In the genomic region with DNA sequence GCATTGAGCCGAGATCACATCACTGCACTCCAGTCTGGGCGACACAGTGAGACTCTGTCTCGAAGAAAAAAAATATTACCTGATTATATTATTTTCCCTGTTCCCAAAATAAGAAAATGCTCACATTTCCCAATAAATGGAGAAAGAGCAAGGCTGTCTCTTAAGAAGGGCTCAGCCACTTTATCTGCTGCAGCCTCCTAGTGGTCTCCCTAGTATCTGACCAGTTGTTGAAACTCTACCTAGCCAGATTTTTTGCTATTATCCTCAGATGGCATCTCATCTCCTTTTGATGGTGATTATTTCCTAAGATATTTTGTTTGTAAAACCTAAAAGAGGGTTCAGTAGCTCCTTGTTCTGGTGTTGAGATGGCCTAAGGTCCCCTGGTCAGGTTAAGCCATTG, we compare ENCODE assay signal across 31 cellular contexts.
DNase-seq lines count a peak whose midpoint lies in the region; ATAC-seq, FAIRE-seq and TF ChIP-seq lines count a peak whose summit lies in the region.
"Had no signal": no experiment of that assay in that cellular context is flagged by ENCODE, and none has a peak within 500 bp of the region (broad histone marks: within the 10 kb centered on the region; RNA-seq: fewer than 3 reads in every experiment).

No MANE protein-coding gene starts in this region.

- H3K27me3 ChIP-seq in left ventricle myocardium inferior (ENCODE audit: low read depth): no peaks in the 10 kb centered on the region
- H3K27me3 ChIP-seq in heart right ventricle: no peaks in the 10 kb centered on the region
- peaks cover 0 to 21% of the 10 kb centered on the region in 2 experiments; a peak in 1 of 5 replicates for H3K27me3 ChIP-seq in HepG2 (ENCODE audit: control insufficient read depth in 1 of 2, insufficient read depth in 2 of 2, low read length in 2 of 2)
- H3K27me3 ChIP-seq: esophagus muscularis mucosa had no signal

- DNase-seq in left ventricle myocardium inferior (no peak), heart right ventricle (no peak), astrocyte of the cerebellum (ENCODE audit: low read depth) (no peak), fibroblast of the aortic adventitia (ENCODE audit: low read depth) (no peak), HepG2 (ENCODE audit: low spot score) (no peak)
- no peak for DNase-seq in activated CD4-positive, alpha-beta T cell treated with anti-CD3 and anti-CD28 coated beads, Interleukin-2, amount 10 ng/mL, durations not matched to agents 7 days and 5 days
- DNase-seq in activated naive CD4-positive, alpha-beta T cell treated with anti-CD3 and anti-CD28 coated beads, Interleukin-2, amount 50 U/mL, for 16 hours: no peak
- DNase-seq: 8988T; activated CD4-positive, alpha-beta T cell treated with anti-CD3 and anti-CD28 coated beads for 36 hours; activated CD8-positive, alpha-beta T cell treated with anti-CD3 and anti-CD28 coated beads, Interleukin-2, amount 10 ng/mL, durations not matched to agents 7 days and 5 days; activated naive CD8-positive, alpha-beta T cell treated with anti-CD3 and anti-CD28 coated beads for 36 hours; AML-193; aorta; CD4-positive, alpha-beta memory T cell; central memory CD4-positive, alpha-beta T cell; immature natural killer cell; Karpas-422; left colon; mammary epithelial cell; NCI-H1436; NCI-H345; NCI-H69; SHP77 treated with DMSO at 0.1 percent for 48 hours; trophoblast cell had no signal

- H3K9me3 Mint-ChIP-seq in activated CD4-positive, alpha-beta T cell treated with anti-CD3 and anti-CD28 coated beads, Interleukin-2, amount 10 ng/mL, durations not matched to agents 7 days and 5 days: no peaks in the 10 kb centered on the region
- H3K9me3 Mint-ChIP-seq: activated naive CD8-positive, alpha-beta T cell treated with anti-CD3 and anti-CD28 coated beads for 36 hours; dendritic cell treated with granulocyte-macrophage colony-stimulating factor and Interleukin-4, amounts not matched to agents 40 ng/mL and 50 ng/mL, for 4 days; immature natural killer cell; nephron; stimulated activated memory B cell treated with anti-CD40 and anti-IgM and Interleukin-4, amounts not matched to agents 10 μg/mL and 1 μg/mL and 100 μg/mL, for 72 hours had no signal

- no peaks in the 10 kb centered on the region for H3K79me2 ChIP-seq in HepG2 (ENCODE audit: insufficient read depth, low read length)

- no peak for TF ChIP-seq POLR2A in HepG2 (IDR thresholded peaks at IDR 0.05; ENCODE audit: insufficient read depth in 1 of 2, low read depth in 2 of 2, low read length in 2 of 2)

- CTCF ChIA-PET in activated CD4-positive, alpha-beta T cell treated with anti-CD3 and anti-CD28 coated beads, Interleukin-2, amount 10 ng/mL, durations not matched to agents 7 days and 5 days (lab: Charles Lee): no interaction called here
- CTCF ChIA-PET in HepG2 (lab: Yijun Ruan, JAX; ENCODE audit: low intra/inter-chr PET ratio, low total read pairs): no interaction called here

- no peak overlapping the region for H3K4me3 Mint-ChIP-seq in activated CD4-positive, alpha-beta T cell treated with anti-CD3 and anti-CD28 coated beads, Interleukin-2, amount 10 ng/mL, durations not matched to agents 7 days and 5 days
- H3K4me3 Mint-ChIP-seq: activated CD4-positive, alpha-beta T cell treated with anti-CD3 and anti-CD28 coated beads for 36 hours; activated CD8-positive, alpha-beta T cell treated with anti-CD3 and anti-CD28 coated beads, Interleukin-2, amount 10 ng/mL, durations not matched to agents 7 days and 5 days; activated naive CD8-positive, alpha-beta T cell treated with anti-CD3 and anti-CD28 coated beads for 36 hours; CD4-positive, alpha-beta memory T cell; dendritic cell treated with granulocyte-macrophage colony-stimulating factor and Interleukin-4, amounts not matched to agents 40 ng/mL and 50 ng/mL, for 4 days; immature natural killer cell; nephron; stimulated activated memory B cell treated with anti-CD40 and anti-IgM and Interleukin-4, amounts not matched to agents 10 μg/mL and 1 μg/mL and 100 μg/mL, for 72 hours had no signal

- WGBS in heart right ventricle, 2 donors: 90 to 94% methylated on average over 3 of the region's 3 CpGs
- WGBS in HepG2 (ENCODE audit: low lambda C conversion rate): 61% methylated on average over 3 of the region's 3 CpGs

- FAIRE-seq in HepG2 (lab: Jason Lieb, UNC): no peak
- FAIRE-seq: GM18507 had no signal

- no peak overlapping the region for H3K4me2 ChIP-seq in HepG2 (ENCODE audit: low read depth, low read length)

- no peak overlapping the region for H3K27ac Mint-ChIP-seq in activated CD4-positive, alpha-beta T cell treated with anti-CD3 and anti-CD28 coated beads, Interleukin-2, amount 10 ng/mL, durations not matched to agents 7 days and 5 days
- H3K27ac Mint-ChIP-seq: activated CD4-positive, alpha-beta T cell treated with anti-CD3 and anti-CD28 coated beads for 36 hours; activated CD8-positive, alpha-beta T cell treated with anti-CD3 and anti-CD28 coated beads, Interleukin-2, amount 10 ng/mL, durations not matched to agents 7 days and 5 days; activated naive CD8-positive, alpha-beta T cell treated with anti-CD3 and anti-CD28 coated beads for 36 hours; CD4-positive, alpha-beta memory T cell; dendritic cell treated with granulocyte-macrophage colony-stimulating factor and Interleukin-4, amounts not matched to agents 40 ng/mL and 50 ng/mL, for 4 days; immature natural killer cell; nephron; stimulated activated memory B cell treated with anti-CD40 and anti-IgM and Interleukin-4, amounts not matched to agents 10 μg/mL and 1 μg/mL and 100 μg/mL, for 72 hours had no signal

- peaks cover 8% of the 10 kb centered on the region for H3K27me3 Mint-ChIP-seq in activated CD4-positive, alpha-beta T cell treated with anti-CD3 and anti-CD28 coated beads, Interleukin-2, amount 10 ng/mL, durations not matched to agents 7 days and 5 days
- H3K27me3 Mint-ChIP-seq: dendritic cell treated with granulocyte-macrophage colony-stimulating factor and Interleukin-4, amounts not matched to agents 40 ng/mL and 50 ng/mL, for 4 days had no signal

- H4K20me1 ChIP-seq in HepG2 (ENCODE audit: insufficient read depth, low read length): no peaks in the 10 kb centered on the region

- no peak for TF ChIP-seq RAD21 in HepG2 (CRISPR knock-in tag; IDR thresholded peaks at IDR 0.05)

- H3K4me1 ChIP-seq in left ventricle myocardium inferior (peaks cover 61% of the 10 kb centered on the region), heart right ventricle (peaks cover 0 to 48% (median 18%) of the 10 kb centered on the region in 9 donors), HepG2 (ENCODE audit: insufficient read depth, low read length) (no peaks in the 10 kb centered on the region)

- H2AFZ ChIP-seq in HepG2 (ENCODE audit: low read length): no peak overlapping the region

- BruUV-seq in HepG2 (replicated peaks; lab: Mats Ljungman, UMichigan): no TSS peak

- in situ Hi-C loops in astrocyte of the cerebellum (cut with HindIII; ENCODE audit: low sequenced_read_pairs): no loop called here
- in situ Hi-C loops in HepG2 (cut with HindIII; ENCODE audit: extremely low pct_ligation_motif_present, low pct_unique_long_range_greater_than_20kb): no loop called here

- intact Hi-C loops in left ventricle myocardium inferior (cut with micrococcal nuclease) (no loop called here), heart right ventricle (cut with DNase I) (no loop called here), HepG2 (cut with micrococcal nuclease; ENCODE audit: unreplicated experiment) (no loop called here)

- no peaks in the 10 kb centered on the region for H3K4me1 Mint-ChIP-seq in activated CD4-positive, alpha-beta T cell treated with anti-CD3 and anti-CD28 coated beads, Interleukin-2, amount 10 ng/mL, durations not matched to agents 7 days and 5 days
- H3K4me1 Mint-ChIP-seq: activated CD4-positive, alpha-beta T cell treated with anti-CD3 and anti-CD28 coated beads for 36 hours; activated naive CD8-positive, alpha-beta T cell treated with anti-CD3 and anti-CD28 coated beads for 36 hours; CD4-positive, alpha-beta memory T cell; immature natural killer cell; nephron; stimulated activated memory B cell treated with anti-CD40 and anti-IgM and Interleukin-4, amounts not matched to agents 10 μg/mL and 1 μg/mL and 100 μg/mL, for 72 hours had no signal

- peak; percentile 8 for TF ChIP-seq CTCF in left ventricle myocardium inferior (IDR thresholded peaks at IDR 0.05; ENCODE audit: borderline replicate concordance)
- TF ChIP-seq CTCF in heart right ventricle (IDR thresholded peaks at IDR 0.05): no peak
- peak; percentile 36 for TF ChIP-seq CTCF in astrocyte of the cerebellum (IDR thresholded peaks at IDR 0.05; ENCODE audit: low read depth, low read length, missing control alignments)
- peak; percentile 21 for TF ChIP-seq CTCF in fibroblast of the aortic adventitia (IDR thresholded peaks at IDR 0.05; ENCODE audit: insufficient read depth, low read length)
- TF ChIP-seq CTCF in HepG2 (CRISPR knock-in tag; IDR thresholded peaks at IDR 0.05): no peak

- H3K9me3 ChIP-seq in left ventricle myocardium inferior (replicated peaks) (no peaks in the 10 kb centered on the region), heart right ventricle (no peaks in the 10 kb centered on the region), HepG2 (ENCODE audit: low read length) (no peaks in the 10 kb centered on the region)
- H3K9me3 ChIP-seq: esophagus muscularis mucosa had no signal

- no peaks in the 10 kb centered on the region for H3K36me3 Mint-ChIP-seq in activated CD4-positive, alpha-beta T cell treated with anti-CD3 and anti-CD28 coated beads, Interleukin-2, amount 10 ng/mL, durations not matched to agents 7 days and 5 days (ENCODE audit: low read depth)
- H3K36me3 Mint-ChIP-seq: activated naive CD8-positive, alpha-beta T cell treated with anti-CD3 and anti-CD28 coated beads for 36 hours; CD4-positive, alpha-beta memory T cell; immature natural killer cell; stimulated activated memory B cell treated with anti-CD40 and anti-IgM and Interleukin-4, amounts not matched to agents 10 μg/mL and 1 μg/mL and 100 μg/mL, for 72 hours had no signal

- ATAC-seq in heart right ventricle: no peak
- ATAC-seq in HepG2: no peak
- ATAC-seq in GM21390 (IDR thresholded peaks at IDR 0.05; ENCODE audit: unreplicated experiment): no peak
- ATAC-seq: activated CD4-positive, alpha-beta T cell treated with anti-CD3 and anti-CD28 coated beads for 36 hours; activated CD8-positive, alpha-beta T cell treated with anti-CD3 and anti-CD28 coated beads, Interleukin-2, amount 10 ng/mL, durations not matched to agents 7 days and 5 days; left colon; Panc1; stimulated activated memory B cell treated with anti-CD40 and anti-IgM and Interleukin-4, amounts not matched to agents 10 μg/mL and 1 μg/mL and 100 μg/mL, for 72 hours had no signal

- H3K4me3 ChIP-seq in left ventricle myocardium inferior (no peak overlapping the region), heart right ventricle (no peak overlapping the region), astrocyte of the cerebellum (ENCODE audit: low read depth, low read length) (no peak overlapping the region), fibroblast of the aortic adventitia (ENCODE audit: low read depth, low read length) (no peak overlapping the region), HepG2 (replicated peaks in 1 of 3; ENCODE audit: insufficient read depth in 1 of 3, low read depth in 2 of 3, low read length in 3 of 3) (no peak overlapping the region)
- H3K4me3 ChIP-seq: esophagus muscularis mucosa had no signal

- peaks cover 4% of the 10 kb centered on the region for H3K36me3 ChIP-seq in left ventricle myocardium inferior
- H3K36me3 ChIP-seq in heart right ventricle: peaks cover 0 to under 1% (median 0%) of the 10 kb centered on the region in 9 donors
- no peaks in the 10 kb centered on the region for H3K36me3 ChIP-seq in HepG2 (replicated peaks in 1 of 2; ENCODE audit: control insufficient read depth in 1 of 2, insufficient read depth in 2 of 2, low read length in 2 of 2)

- TF ChIP-seq EP300 in HepG2 (IDR thresholded peaks at IDR 0.05; ENCODE audit: low read depth in 2 of 2, low read length in 2 of 2) (no peak), HepG2 (CRISPR knock-in tag; IDR thresholded peaks at IDR 0.05; ENCODE audit: borderline replicate concordance) (no peak)

- H3K27ac ChIP-seq in left ventricle myocardium inferior (replicated peaks) (no peak overlapping the region), heart right ventricle (no peak overlapping the region), HepG2 (ENCODE audit: extremely low read length, insufficient read depth, low read length) (no peak overlapping the region)
- H3K27ac ChIP-seq: esophagus muscularis mucosa had no signal

- POLR2A ChIA-PET in activated CD4-positive, alpha-beta T cell treated with anti-CD3 and anti-CD28 coated beads, Interleukin-2, amount 10 ng/mL, durations not matched to agents 7 days and 5 days (lab: Charles Lee): no interaction called here
- POLR2A ChIA-PET in HepG2 (lab: Yijun Ruan, JAX): no interaction called here

- no peak overlapping the region for H3K9ac ChIP-seq in HepG2 (ENCODE audit: insufficient read depth, low read depth, low read length)

Comparison
In these comparisons a context has a peak if more than half of its experiments do, and no peak if none do; other contexts are left out.
1. CTCF ChIP-seq: peak in left ventricle myocardium inferior (single experiment), astrocyte of the cerebellum (single experiment) and fibroblast of the aortic adventitia (single experiment); none in heart right ventricle (0 of 9) and HepG2 (single experiment).